ENCODE assay signal across 14 cellular contexts in the genomic region with DNA sequence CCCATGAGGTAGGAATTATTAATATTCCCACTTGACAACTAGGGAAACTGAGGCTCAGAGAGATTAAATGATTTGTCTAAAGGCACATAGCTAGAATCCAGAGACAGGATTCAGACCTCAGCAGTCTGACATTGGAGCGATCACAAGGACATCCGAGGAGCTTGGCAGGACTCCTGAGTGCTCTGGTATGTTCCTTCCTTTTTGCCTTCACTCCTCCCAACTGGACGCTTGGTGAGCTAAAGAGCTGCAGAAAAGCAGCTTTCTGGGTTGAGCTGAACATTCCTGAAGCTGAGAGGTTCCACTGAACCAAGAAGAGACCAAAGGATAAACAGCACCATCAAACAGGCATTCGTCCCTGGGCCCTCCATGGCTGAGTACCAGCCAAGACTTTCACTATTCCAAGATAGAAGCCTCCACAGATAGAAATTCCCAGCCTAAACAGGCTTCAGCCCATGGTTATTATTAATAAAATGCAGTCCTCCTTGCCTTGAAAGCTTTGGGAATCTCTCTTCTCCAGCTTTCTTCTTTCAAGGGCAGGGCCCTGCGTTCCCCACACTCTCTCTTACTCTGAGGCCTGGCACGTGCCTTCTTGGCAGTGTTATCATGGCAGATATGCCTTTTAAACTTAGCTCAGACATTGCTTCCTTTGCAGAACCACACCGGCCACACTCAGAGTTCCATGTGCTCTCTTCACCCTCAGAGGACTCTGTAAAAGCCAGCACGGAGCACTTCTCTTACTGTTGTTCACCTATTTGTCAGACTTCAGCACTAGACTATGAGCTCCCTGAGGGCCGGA.
DNase-seq lines count a peak whose midpoint lies in the region; ATAC-seq, FAIRE-seq and TF ChIP-seq lines count a peak whose summit lies in the region.
"Had no signal": no experiment of that assay in that cellular context is flagged by ENCODE, and none has a peak within 500 bp of the region (broad histone marks: within the 10 kb centered on the region; RNA-seq: fewer than 3 reads in every experiment).

No MANE protein-coding gene starts in this region.

- H3K4me1 Mint-ChIP-seq in astrocyte (ENCODE audit: low read depth, unreplicated experiment) (peaks cover 26% of the 10 kb centered on the region), glutamatergic neuron (ENCODE audit: low read depth, unreplicated experiment) (peaks cover 1% of the 10 kb centered on the region)

- ATAC-seq in heart right ventricle (peak; percentile 64 to 92 (median 80)), GM18519 (IDR thresholded peaks at IDR 0.05; ENCODE audit: low FRiP score, unreplicated experiment) (no peak)

- 33 to 38% methylated on average over 9 of the region's 9 CpGs for WGBS in heart right ventricle, 2 donors

- intact Hi-C loops in heart right ventricle (cut with DNase I), result loop anchor here in 1 of 10 donors (5.0 kb wide), 1 partner anchor 153 kb away; no protein-coding TSS in a partner anchor

- H3K36me3 ChIP-seq in astrocyte (ENCODE audit: insufficient read depth, low read length) (no peaks in the 10 kb centered on the region), heart right ventricle (no peaks in the 10 kb centered on the region)
- H3K36me3 ChIP-seq: BE2C had no signal

- no peaks in the 10 kb centered on the region for H3K9me3 ChIP-seq in astrocyte (ENCODE audit: insufficient read depth, low read depth, low read length)
- H3K9me3 ChIP-seq in heart right ventricle, result peaks cover 0 to 10% (median 0%) of the 10 kb centered on the region in 11 donors
- H3K9me3 ChIP-seq: BE2C had no signal

- no peak overlapping the region for H2AFZ ChIP-seq in astrocyte (ENCODE audit: low read depth, low read length)

- FAIRE-seq in astrocyte (lab: Jason Lieb, UNC), result peak; percentile 71

- H3K4me1 ChIP-seq in astrocyte (ENCODE audit: insufficient read depth, low read length) (peaks cover 23% of the 10 kb centered on the region), heart right ventricle (peaks cover 4 to 36% (median 29%) of the 10 kb centered on the region in 9 donors)

- H3K36me3 Mint-ChIP-seq in astrocyte (ENCODE audit: low read depth, unreplicated experiment) (no peaks in the 10 kb centered on the region), glutamatergic neuron (ENCODE audit: unreplicated experiment) (no peaks in the 10 kb centered on the region)

- DNase-seq in AG08395 (ENCODE audit: low spot score) (peak; percentile 39), astrocyte (ENCODE audit: low read depth) (no peak), heart right ventricle (peak; percentile 42 to 63), renal cortical epithelial cell (ENCODE audit: low read depth) (peak; percentile 59), HK-2 (ENCODE audit: unreplicated experiment) (no peak), glutamatergic neuron (no peak), GOT3 (lab: John Stamatoyannopoulos, UW) (no peak)
- DNase-seq: activated T-cell treated with anti-CD3 and anti-CD28 coated beads, Interleukin-2, amount 50 U/mL, for 4 hours; BE2C; cortex of kidney; NCI-H226 had no signal

- no peak overlapping the region for H3K4me2 ChIP-seq in astrocyte (ENCODE audit: low read length)

- H3K4me3 Mint-ChIP-seq in astrocyte (ENCODE audit: unreplicated experiment), result no peak overlapping the region
- H3K4me3 Mint-ChIP-seq in glutamatergic neuron (ENCODE audit: unreplicated experiment), result no peak overlapping the region
- H3K4me3 Mint-ChIP-seq: neural crest cell had no signal

- H3K27ac ChIP-seq in astrocyte (ENCODE audit: low read depth, low read length), result no peak overlapping the region
- H3K27ac ChIP-seq in heart right ventricle, result peak overlapping the region; percentile 37 to 87 (median 82)

- H3K27me3 Mint-ChIP-seq in astrocyte (ENCODE audit: low read depth, unreplicated experiment) (no peaks in the 10 kb centered on the region), glutamatergic neuron (ENCODE audit: unreplicated experiment) (peaks cover 3% of the 10 kb centered on the region)

- H3K4me3 ChIP-seq in astrocyte (ENCODE audit: insufficient read depth, low read depth, low read length) (no peak overlapping the region), heart right ventricle (no peak overlapping the region)
- H3K4me3 ChIP-seq: K562 had no signal

- H3K9me3 Mint-ChIP-seq in astrocyte (ENCODE audit: unreplicated experiment), result peaks cover 10% of the 10 kb centered on the region
- H3K9me3 Mint-ChIP-seq in glutamatergic neuron (ENCODE audit: unreplicated experiment), result peaks cover 4% of the 10 kb centered on the region

- TF ChIP-seq CTCF in astrocyte (IDR thresholded peaks at IDR 0.05; ENCODE audit: insufficient read depth, low read depth, low read length) (no peak), heart right ventricle (IDR thresholded peaks at IDR 0.05) (peak in 3 of 9 donors; percentile 23 to 40 (median 37)), glutamatergic neuron (IDR thresholded peaks at IDR 0.05; ENCODE audit: partially characterized antibody, unreplicated experiment) (no peak)

- no peaks in the 10 kb centered on the region for H3K79me2 ChIP-seq in astrocyte (ENCODE audit: insufficient read depth, low read length)

- H3K9ac ChIP-seq in astrocyte (ENCODE audit: low read length), result no peak overlapping the region

- H3K27me3 ChIP-seq in astrocyte (ENCODE audit: insufficient read depth, low read length) (no peaks in the 10 kb centered on the region), heart right ventricle (no peaks in the 10 kb centered on the region)
- H3K27me3 ChIP-seq: BE2C had no signal

- H3K27ac Mint-ChIP-seq in astrocyte (ENCODE audit: unreplicated experiment), result no peak overlapping the region
- H3K27ac Mint-ChIP-seq in glutamatergic neuron (ENCODE audit: unreplicated experiment), result no peak overlapping the region

- no peaks in the 10 kb centered on the region for H4K20me1 ChIP-seq in astrocyte (ENCODE audit: insufficient read depth, low read length)

Comparison
In these comparisons a context has a peak if more than half of its experiments do, and no peak if none do; other contexts are left out.
1. DNase-seq: peak in AG08395 (single experiment), heart right ventricle (2 of 2) and renal cortical epithelial cell (single experiment); none in astrocyte (single experiment), HK-2 (single experiment), glutamatergic neuron (single experiment) and GOT3 (single experiment).